In genomic region chr11:69193151-69193550, GRCh38 we compare ENCODE assay signal across 23 cellular contexts. TPM values are rescaled to one million over a fixed set of nuclear protein-coding genes. Genes with fewer than 3 reads are reported as not detected.
"Had no signal": no experiment of that assay in that cellular context is flagged by ENCODE, and none has a peak within 500 bp of the region (broad histone marks: within the 10 kb centered on the region; RNA-seq: fewer than 3 reads in every experiment).

No MANE protein-coding gene starts in this region.

- H3K4me1 Mint-ChIP-seq: stimulated activated naive B cell treated with anti-CD40 and anti-IgM and Interleukin-4, amounts not matched to agents 10 μg/mL and 1 μg/mL and 100 μg/mL, for 72 hours had no signal

- H3K4me3 Mint-ChIP-seq: effector memory CD8-positive, alpha-beta T cell; stimulated activated naive B cell treated with anti-CD40 and anti-IgM and Interleukin-4, amounts not matched to agents 10 μg/mL and 1 μg/mL and 100 μg/mL, for 72 hours; stimulated activated naive CD8-positive, alpha-beta T cell treated with anti-CD3 and anti-CD28 coated beads, Interleukin-15, Interleukin-2, amounts not matched to agents 100 ng/mL and 50 ng/mL, for 24 hours had no signal

- H3K27ac Mint-ChIP-seq: effector memory CD8-positive, alpha-beta T cell; stimulated activated naive B cell treated with anti-CD40 and anti-IgM and Interleukin-4, amounts not matched to agents 10 μg/mL and 1 μg/mL and 100 μg/mL, for 72 hours; stimulated activated naive CD8-positive, alpha-beta T cell treated with anti-CD3 and anti-CD28 coated beads, Interleukin-15, Interleukin-2, amounts not matched to agents 100 ng/mL and 50 ng/mL, for 24 hours had no signal

- DNase-seq: dermis blood vessel endothelial cell; effector memory CD8-positive, alpha-beta T cell; erythroblast; esophagus squamous epithelium; foreskin melanocyte; mesenchymal stem cell; naive thymus-derived CD8-positive, alpha-beta T cell; occipital lobe; pancreas; stimulated activated CD4-positive, alpha-beta T cell treated with anti-CD3 and anti-CD28 coated beads, Interleukin-15, amount 100 ng/mL, for 24 hours; stimulated activated CD4-positive, alpha-beta T cell treated with anti-CD3 and anti-CD28 coated beads, Interleukin-2, amount 100 ng/mL, for 48 hours; stimulated activated naive B cell treated with anti-CD40 and anti-IgM and Interleukin-4, amounts not matched to agents 10 μg/mL and 1 μg/mL and 100 μg/mL, for 72 hours; transverse colon; upper lobe of right lung; uterus had no signal

- H3K4me3 ChIP-seq: coronary artery, esophagus squamous epithelium, lung, pancreas, skin epidermis, thoracic aorta, transverse colon, upper lobe of right lung, uterus had no signal

- H3K27ac ChIP-seq: coronary artery, esophagus squamous epithelium, pancreas, skin epidermis, thoracic aorta, transverse colon, upper lobe of right lung, uterus had no signal

- FAIRE-seq: endometrium, kidney, pancreas had no signal

- H3K27me3 ChIP-seq: esophagus squamous epithelium, pancreas, transverse colon, upper lobe of right lung, uterus had no signal

- H3K4me1 ChIP-seq: esophagus squamous epithelium, pancreas, transverse colon, upper lobe of right lung, uterus had no signal

- H3K9me3 ChIP-seq: esophagus squamous epithelium, pancreas, thoracic aorta, transverse colon, upper lobe of right lung, uterus had no signal

- H3K36me3 ChIP-seq: esophagus squamous epithelium, pancreas, thoracic aorta, transverse colon, upper lobe of right lung, uterus had no signal

- H3K27me3 Mint-ChIP-seq: stimulated activated naive CD8-positive, alpha-beta T cell treated with anti-CD3 and anti-CD28 coated beads, Interleukin-15, Interleukin-2, amounts not matched to agents 100 ng/mL and 50 ng/mL, for 24 hours had no signal

RNA-seq across cellular contexts. Expression of gene SMIM38, which starts 37.4 kb away (rescaled TPM):
- total RNA-seq: left lobe of liver, upper lobe of right lung had no signal
